ENCODE assay signal across 13 cellular contexts in genomic region chr19:43476606-43477005, GRCh38. TPM values are rescaled to one million over a fixed set of nuclear protein-coding genes. Genes with fewer than 3 reads are reported as not detected.
A peak's percentile ranks its signal among the peaks of the same experiment; 100 is the strongest.
DNase-seq lines count a peak whose midpoint lies in the region; ATAC-seq, FAIRE-seq and TF ChIP-seq lines count a peak whose summit lies in the region.
"Had no signal": no experiment of that assay in that cellular context is flagged by ENCODE, and none has a peak within 500 bp of the region (broad histone marks: within the 10 kb centered on the region; RNA-seq: fewer than 3 reads in every experiment).

No MANE protein-coding gene starts in this region.

- POLR2A ChIA-PET in IMR-90 (lab: Charles Lee; ENCODE audit: unreplicated experiment), result no interaction called here
- POLR2A ChIA-PET in endothelial cell of umbilical vein (lab: Charles Lee), result no interaction called here
- POLR2A ChIA-PET in naive thymus-derived CD8-positive, alpha-beta T cell (lab: Charles Lee), result interaction anchor here (5.9 kb wide), 1 partner anchor 12 kb away, joined by 71 read pairs; the partner anchor contains the start of gene LYPD3

- in situ Hi-C loops in IMR-90 (cut with MboI; ENCODE audit: low sequenced_read_pairs), result no loop called here

- peak; percentile 12 for FAIRE-seq in endothelial cell of umbilical vein (lab: Jason Lieb, UNC)

- BruUV-seq in IMR-90 (replicated peaks; lab: Mats Ljungman, UMichigan) (no TSS peak), endothelial cell of umbilical vein (replicated peaks; lab: Mats Ljungman, UMichigan) (no TSS peak)

- intact Hi-C loops in IMR-90 (cut with micrococcal nuclease), result no loop called here
- intact Hi-C loops in endothelial cell of umbilical vein (cut with micrococcal nuclease), result no loop called here

- H3K4me2 ChIP-seq in IMR-90 (ENCODE audit: low read depth, low read length) (no peak overlapping the region), endothelial cell of umbilical vein (ENCODE audit: insufficient read depth, low read length) (no peak overlapping the region)

- no peaks in the 10 kb centered on the region for H3K27me3 Mint-ChIP-seq in naive thymus-derived CD8-positive, alpha-beta T cell

- peak overlapping the region; percentile 86; the same call in 1 of the 3 replicates for H2BK15ac ChIP-seq in IMR-90 (ENCODE audit: low read depth, low read length)

- H2AK5ac ChIP-seq in IMR-90 (ENCODE audit: low read depth, low read length), result peak overlapping the region; percentile 100

- H3K18ac ChIP-seq in IMR-90 (ENCODE audit: low read depth, low read length), result peak overlapping the region; percentile 42

- H3K9me1 ChIP-seq in IMR-90 (ENCODE audit: insufficient read depth, low read length), result peaks cover 13% of the 10 kb centered on the region
- no peaks in the 10 kb centered on the region for H3K9me1 ChIP-seq in endothelial cell of umbilical vein (replicated peaks; ENCODE audit: control insufficient read depth, extremely low read depth, insufficient read depth, low read length)

- peak overlapping the region; percentile 95 for H2BK120ac ChIP-seq in IMR-90 (ENCODE audit: low read depth, low read length)

- H3K14ac ChIP-seq in IMR-90 (replicated peaks; ENCODE audit: low read depth, low read length), result peak overlapping the region; percentile 82; the same call in 1 of the 2 replicates

- TF ChIP-seq CTCF in AG10803 (conservative IDR thresholded peaks at IDR 0.05; ENCODE audit: low read length) (no peak), IMR-90 (conservative IDR thresholded peaks at IDR 0.05; ENCODE audit: low read depth, low read length) (no peak), endothelial cell of umbilical vein (IDR thresholded peaks at IDR 0.05; ENCODE audit: extremely low read depth in 1 of 2, insufficient read depth in 1 of 2, low read depth in 1 of 2, low read length in 2 of 2) (no peak)

- peak overlapping the region; percentile 99 for H3K27ac ChIP-seq in IMR-90 (ENCODE audit: insufficient read depth, low read length)
- H3K27ac ChIP-seq in endothelial cell of umbilical vein (ENCODE audit: insufficient read depth, low read depth, low read length), result no peak overlapping the region
- H3K27ac ChIP-seq: cardiac muscle cell had no signal

- peak overlapping the region; percentile 98 for H2BK20ac ChIP-seq in IMR-90 (ENCODE audit: low read depth, low read length)

- peak overlapping the region; percentile 48 to 99; a peak in 1 of 4 replicates for H4K8ac ChIP-seq in IMR-90 (ENCODE audit: low read depth in 2 of 2, low read length in 2 of 2)

- peak overlapping the region; percentile 53 for H3K56ac ChIP-seq in IMR-90 (ENCODE audit: extremely low read depth, insufficient read depth, low read length)

- dilution Hi-C loops in IMR-90 (cut with HindIII; ENCODE audit: low sequenced_read_pairs, unreplicated experiment), result no loop called here
- dilution Hi-C loops in endothelial cell of umbilical vein (cut with MboI; ENCODE audit: extremely low pct_ligation_motif_present, low sequenced_read_pairs), result no loop called here

- H3K23ac ChIP-seq in IMR-90 (ENCODE audit: low read depth, low read length), result no peak overlapping the region

- peak overlapping the region; percentile 53 for H2AK9ac ChIP-seq in IMR-90 (replicated peaks; ENCODE audit: low read depth, low read length, poor library complexity)

- H2AFZ ChIP-seq in IMR-90 (replicated peaks; ENCODE audit: low read length, poor library complexity) (no peak overlapping the region), endothelial cell of umbilical vein (ENCODE audit: low read depth, low read length) (no peak overlapping the region)

- CTCF ChIA-PET in IMR-90 (lab: Yijun Ruan, JAX) (interaction anchor here (0.6 kb wide), 1 partner anchor 15 kb away, joined by 3 read pairs; no protein-coding TSS in a partner anchor), endothelial cell of umbilical vein (lab: Charles Lee) (interaction anchor here (1.0 to 1.1 kb wide), 3 partner anchors 27 to 43 kb away, joined by 5 to 6 read pairs (median 5); no protein-coding TSS in a partner anchor)

- no peaks in the 10 kb centered on the region for H3K9me3 ChIP-seq in IMR-90 (ENCODE audit: control insufficient read depth, insufficient read depth, low read length)
- no peaks in the 10 kb centered on the region for H3K9me3 ChIP-seq in endothelial cell of umbilical vein (replicated peaks; ENCODE audit: control insufficient read depth, insufficient read depth, low read length)

- H3K79me1 ChIP-seq in IMR-90 (ENCODE audit: low read depth in 1 of 2, low read length in 2 of 2), result no peaks in the 10 kb centered on the region; a peak in 1 of 4 replicates

- H3K36me3 Mint-ChIP-seq in naive thymus-derived CD8-positive, alpha-beta T cell, result peaks cover 0 to 29% (median 16%) of the 10 kb centered on the region in 3 donors
- H3K36me3 Mint-ChIP-seq: WTC11 had no signal

- H3K4me1 ChIP-seq in IMR-90 (ENCODE audit: control insufficient read depth, insufficient read depth, low read length) (peaks cover 9% of the 10 kb centered on the region), endothelial cell of umbilical vein (ENCODE audit: control insufficient read depth, extremely low read depth, insufficient read depth, low read length) (peaks cover 11% of the 10 kb centered on the region)

- H4K5ac ChIP-seq in IMR-90 (ENCODE audit: low read depth, low read length), result no peak overlapping the region

- ATAC-seq in IMR-90 (ENCODE audit: low read depth), result peak; percentile 56
- no peak for ATAC-seq in naive thymus-derived CD8-positive, alpha-beta T cell
- ATAC-seq in GM18873 (IDR thresholded peaks at IDR 0.05; ENCODE audit: low FRiP score, unreplicated experiment), result no peak
- no peak for ATAC-seq in HG03565 (IDR thresholded peaks at IDR 0.05; ENCODE audit: unreplicated experiment)
- ATAC-seq: WTC11 had no signal

- DNase-seq in AG10803 (ENCODE audit: low read depth), result peak; percentile 96
- peak; percentile 94 for DNase-seq in IMR-90
- peak; percentile 47 for DNase-seq in endothelial cell of umbilical vein (ENCODE audit: low read depth, low spot score)
- DNase-seq in naive thymus-derived CD8-positive, alpha-beta T cell, result no peak
- no peak for DNase-seq in activated CD4-positive, alpha-beta T cell treated with anti-CD3 and anti-CD28 coated beads for 48 hours
- DNase-seq in NCI-H2107 treated with DMSO at 0.1 percent for 48 hours (lab: John Stamatoyannopoulos, UW; ENCODE audit: unreplicated experiment), result no peak
- DNase-seq: activated T-cell treated with anti-CD3 and anti-CD28 coated beads, Interleukin-2, amount 50 U/mL, for 1 hour; CD8-positive, alpha-beta memory T cell; NCI-H510A treated with DMSO at 0.1 percent for 48 hours had no signal

- no peak for TF ChIP-seq RAD21 in IMR-90 (IDR thresholded peaks at IDR 0.05; ENCODE audit: low read length)

- H3K9ac ChIP-seq in IMR-90 (ENCODE audit: low read depth, low read length) (no peak overlapping the region), endothelial cell of umbilical vein (replicated peaks; ENCODE audit: extremely low read depth, insufficient read depth, low read length) (no peak overlapping the region)

- no peaks in the 10 kb centered on the region for H3K79me2 ChIP-seq in endothelial cell of umbilical vein (ENCODE audit: control insufficient read depth, insufficient read depth, low read length)

- H3K27me3 ChIP-seq in IMR-90 (ENCODE audit: control insufficient read depth, insufficient read depth, low read length) (no peaks in the 10 kb centered on the region), endothelial cell of umbilical vein (ENCODE audit: control insufficient read depth in 2 of 2, insufficient read depth in 2 of 2, low read length in 2 of 2) (no peaks in the 10 kb centered on the region)
- H3K27me3 ChIP-seq: cardiac muscle cell had no signal

- H4K91ac ChIP-seq in IMR-90 (ENCODE audit: insufficient read depth, low read depth, low read length), result peak overlapping the region; percentile 81

- peak overlapping the region; percentile 93 for H3K4ac ChIP-seq in IMR-90 (ENCODE audit: low read depth, low read length)

- H3K9me3 Mint-ChIP-seq in naive thymus-derived CD8-positive, alpha-beta T cell, result no peaks in the 10 kb centered on the region
- H3K9me3 Mint-ChIP-seq: CD8-positive, alpha-beta memory T cell; WTC11 had no signal

- peak overlapping the region in 9 of 10 donors; percentile 2 to 100 (median 99) for H3K27ac Mint-ChIP-seq in naive thymus-derived CD8-positive, alpha-beta T cell
- H3K27ac Mint-ChIP-seq: WTC11 had no signal

- H2BK5ac ChIP-seq in IMR-90 (ENCODE audit: low read depth, low read length, poor library complexity, severe bottlenecking), result peak overlapping the region; percentile 94

- H3K36me3 ChIP-seq in IMR-90 (ENCODE audit: control insufficient read depth, insufficient read depth, low read length) (peaks cover 7% of the 10 kb centered on the region), endothelial cell of umbilical vein (ENCODE audit: control insufficient read depth in 2 of 2, extremely low read depth in 1 of 2, insufficient read depth in 2 of 2, low read length in 2 of 2) (peaks cover 0 to 2% of the 10 kb centered on the region in 2 experiments)

- H3K4me3 Mint-ChIP-seq in naive thymus-derived CD8-positive, alpha-beta T cell, result peak overlapping the region in 1 of 10 donors; percentile 91
- H3K4me3 Mint-ChIP-seq: WTC11 had no signal

- no peak overlapping the region for H3K4me3 ChIP-seq in AG10803 (ENCODE audit: low read length)
- no peak overlapping the region for H3K4me3 ChIP-seq in IMR-90 (ENCODE audit: insufficient read depth, low read depth, low read length)
- H3K4me3 ChIP-seq in endothelial cell of umbilical vein (replicated peaks in 1 of 3; ENCODE audit: insufficient read depth in 1 of 3, low read depth in 1 of 3, low read length in 3 of 3), result no peak overlapping the region
- H3K4me3 ChIP-seq: cardiac muscle cell had no signal

- H3K4me1 Mint-ChIP-seq in naive thymus-derived CD8-positive, alpha-beta T cell, result peaks cover 18 to 38% (median 35%) of the 10 kb centered on the region in 4 donors

- no peak for TF ChIP-seq POLR2A in IMR-90 (IDR thresholded peaks at IDR 0.05; ENCODE audit: low read depth, low read length)
- no peak for TF ChIP-seq POLR2A in endothelial cell of umbilical vein (IDR thresholded peaks at IDR 0.05; ENCODE audit: low read depth, low read length)

- peaks cover 3% of the 10 kb centered on the region for H4K20me1 ChIP-seq in IMR-90 (ENCODE audit: insufficient read depth, low read length)
- no peaks in the 10 kb centered on the region for H4K20me1 ChIP-seq in endothelial cell of umbilical vein (replicated peaks; ENCODE audit: control insufficient read depth, extremely low read depth, insufficient read depth, low read length)

RNA-seq across cellular contexts. Expression of gene LYPD3, which starts 11.2 kb away (rescaled TPM):
- total RNA-seq in IMR-90 (2012; rRNA removed) (0.18 TPM in 1 of 2 replicates, not detected in the other), endothelial cell of umbilical vein (not detected in 2 replicates)
- polyA plus RNA-seq in IMR-90 (2012; rRNA removed) (1.1 TPM in 2 replicates), endothelial cell of umbilical vein (0.37 and 0.52 TPM in 2 replicates)
- polyA plus RNA-seq in IMR-90 (2012; cell fraction: cytosol; rRNA removed), result 1.4 and 2.7 TPM in 2 replicates
- polyA plus RNA-seq in IMR-90 (2012; cell fraction: nucleus; rRNA removed; ENCODE audit: low replicate concordance), result 9.0 and 9.4 TPM in 2 replicates
- 0.13 and 0.23 TPM in 2 replicates for polyA plus RNA-seq in endothelial cell of umbilical vein (2011; cell fraction: cytosol; rRNA removed)
- 0.13 and 0.17 TPM in 2 replicates for polyA plus RNA-seq in endothelial cell of umbilical vein (2011; cell fraction: nucleus; rRNA removed)
- polyA plus RNA-seq in endothelial cell of umbilical vein (2012), result 0.19 and 0.53 TPM in 2 replicates
- not detected in 2 replicates for polyA minus RNA-seq in endothelial cell of umbilical vein
- 5.9 TPM for polyA minus RNA-seq in endothelial cell of umbilical vein (2011; cell fraction: cytosol; rRNA and poly(A)+ RNA removed)
- not detected in 2 replicates for polyA minus RNA-seq in endothelial cell of umbilical vein (2011; cell fraction: nucleus; rRNA and poly(A)+ RNA removed)
- 1 to 10 TPM; 5.4 to 6.1 TPM for total RNA-seq in naive thymus-derived CD8-positive, alpha-beta T cell
- 1 to 10 TPM; 6.2 to 9.3 (median 8.3) TPM for polyA plus RNA-seq in naive thymus-derived CD8-positive, alpha-beta T cell

RNA-seq across cellular contexts. Expression of gene PHLDB3, which starts 27.9 kb away (rescaled TPM):
- 2.9 and 3.3 TPM in 2 replicates for total RNA-seq in IMR-90 (2012; rRNA removed)
- polyA plus RNA-seq in IMR-90 (2012; rRNA removed), result 10.6 and 12.4 TPM in 2 replicates
- polyA plus RNA-seq in IMR-90 (2012; cell fraction: cytosol; rRNA removed), result 9.0 and 10.1 TPM in 2 replicates
- 34.5 and 54.5 TPM in 2 replicates for polyA plus RNA-seq in IMR-90 (2012; cell fraction: nucleus; rRNA removed; ENCODE audit: low replicate concordance)
- 10.1 and 12.0 TPM in 2 replicates for total RNA-seq in endothelial cell of umbilical vein
- polyA plus RNA-seq in endothelial cell of umbilical vein, result 5.5 and 5.6 TPM in 2 replicates
- polyA plus RNA-seq in endothelial cell of umbilical vein (2011; cell fraction: cytosol; rRNA removed), result 3.2 and 5.1 TPM in 2 replicates
- 14.0 and 15.0 TPM in 2 replicates for polyA plus RNA-seq in endothelial cell of umbilical vein (2011; cell fraction: nucleus; rRNA removed)
- polyA plus RNA-seq in endothelial cell of umbilical vein (2012), result 5.2 and 12.3 TPM in 2 replicates
- polyA minus RNA-seq in endothelial cell of umbilical vein, result 5.2 and 5.6 TPM in 2 replicates
- polyA minus RNA-seq in endothelial cell of umbilical vein (2011; cell fraction: cytosol; rRNA and poly(A)+ RNA removed), result 2.2 TPM
- polyA minus RNA-seq in endothelial cell of umbilical vein (2011; cell fraction: nucleus; rRNA and poly(A)+ RNA removed), result 4.8 and 8.5 TPM in 2 replicates
- total RNA-seq in naive thymus-derived CD8-positive, alpha-beta T cell, result 10 to 100 TPM; 46.0 to 48.6 TPM
- polyA plus RNA-seq in naive thymus-derived CD8-positive, alpha-beta T cell, result 1 to 10 TPM; 3.5 to 7.2 (median 4.5) TPM

RNA-seq across cellular contexts. Expression of gene ETHE1, which starts 50.4 kb away (rescaled TPM):
- 141 and 161 TPM in 2 replicates for total RNA-seq in IMR-90 (2012; rRNA removed)
- 233 and 249 TPM in 2 replicates for polyA plus RNA-seq in IMR-90 (2012; rRNA removed)
- 116 and 285 TPM in 2 replicates for polyA plus RNA-seq in IMR-90 (2012; cell fraction: cytosol; rRNA removed)
- polyA plus RNA-seq in IMR-90 (2012; cell fraction: nucleus; rRNA removed; ENCODE audit: low replicate concordance), result 66.3 and 168 TPM in 2 replicates
- 29.4 and 34.5 TPM in 2 replicates for total RNA-seq in endothelial cell of umbilical vein
- polyA plus RNA-seq in endothelial cell of umbilical vein, result 124 and 165 TPM in 2 replicates
- polyA plus RNA-seq in endothelial cell of umbilical vein (2011; cell fraction: cytosol; rRNA removed), result 82.3 and 87.5 TPM in 2 replicates
- 31.2 and 41.0 TPM in 2 replicates for polyA plus RNA-seq in endothelial cell of umbilical vein (2011; cell fraction: nucleus; rRNA removed)
- polyA plus RNA-seq in endothelial cell of umbilical vein (2012), result 48.1 and 65.4 TPM in 2 replicates
- polyA minus RNA-seq in endothelial cell of umbilical vein, result 43.6 and 61.6 TPM in 2 replicates
- polyA minus RNA-seq in endothelial cell of umbilical vein (2011; cell fraction: cytosol; rRNA and poly(A)+ RNA removed), result 29.6 TPM
- 11.5 and 12.4 TPM in 2 replicates for polyA minus RNA-seq in endothelial cell of umbilical vein (2011; cell fraction: nucleus; rRNA and poly(A)+ RNA removed)
- 10 to 100 TPM; 23.9 to 24.8 TPM for total RNA-seq in naive thymus-derived CD8-positive, alpha-beta T cell
- 10 to 100 TPM; 62.0 to 78.7 (median 64.5) TPM for polyA plus RNA-seq in naive thymus-derived CD8-positive, alpha-beta T cell

RNA-seq across cellular contexts. Expression of gene ZNF575, which starts 56.4 kb away (rescaled TPM):
- total RNA-seq in IMR-90 (2012; rRNA removed), result not detected in 2 replicates
- polyA plus RNA-seq in IMR-90 (2012; rRNA removed), result 0.77 and 0.87 TPM in 2 replicates
- 0.60 and 1.3 TPM in 2 replicates for polyA plus RNA-seq in IMR-90 (2012; cell fraction: cytosol; rRNA removed)
- 1.1 and 1.6 TPM in 2 replicates for polyA plus RNA-seq in IMR-90 (2012; cell fraction: nucleus; rRNA removed; ENCODE audit: low replicate concordance)
- 1.4 and 3.0 TPM in 2 replicates for total RNA-seq in endothelial cell of umbilical vein
- polyA plus RNA-seq in endothelial cell of umbilical vein, result 0.57 and 0.80 TPM in 2 replicates
- polyA plus RNA-seq in endothelial cell of umbilical vein (2011; cell fraction: cytosol; rRNA removed), result 0.31 and 0.42 TPM in 2 replicates
- polyA plus RNA-seq in endothelial cell of umbilical vein (2011; cell fraction: nucleus; rRNA removed), result 0.20 and 0.35 TPM in 2 replicates
- polyA plus RNA-seq in endothelial cell of umbilical vein (2012), result 0.94 and 1.8 TPM in 2 replicates
- polyA minus RNA-seq in endothelial cell of umbilical vein, result 0.12 TPM in 1 of 2 replicates, not detected in the other
- polyA minus RNA-seq in endothelial cell of umbilical vein (2011; cell fraction: cytosol; rRNA and poly(A)+ RNA removed), result not detected
- 1.2 TPM in 1 of 2 replicates, not detected in the other for polyA minus RNA-seq in endothelial cell of umbilical vein (2011; cell fraction: nucleus; rRNA and poly(A)+ RNA removed)
- total RNA-seq in naive thymus-derived CD8-positive, alpha-beta T cell, result 1 to 10 TPM; 5.1 to 5.3 TPM
- 1 to 10 TPM; 1.7 to 4.1 (median 3.0) TPM for polyA plus RNA-seq in naive thymus-derived CD8-positive, alpha-beta T cell
- total RNA-seq: cardiac muscle cell had no signal

Comparison
In these comparisons a context has a peak if more than half of its experiments do, and no peak if none do; other contexts are left out.
1. DNase-seq: peak in AG10803 (single experiment), IMR-90 (single experiment) and endothelial cell of umbilical vein (single experiment); none in naive thymus-derived CD8-positive, alpha-beta T cell (0 of 10), activated CD4-positive, alpha-beta T cell treated with anti-CD3 and anti-CD28 coated beads for 48 hours (single experiment) and NCI-H2107 treated with DMSO at 0.1 percent for 48 hours (single experiment).